Comparison of ENCODE assay signal across 24 cellular contexts in genomic region chr11:73406619-73407018, GRCh38.
"Had no signal": no experiment of that assay in that cellular context is flagged by ENCODE, and none has a peak within 500 bp of the region (broad histone marks: within the 10 kb centered on the region; RNA-seq: fewer than 3 reads in every experiment).

No MANE protein-coding gene starts in this region.

- DNase-seq: activated B cell treated with CpG ODN at 0.5 μM for 24 hours; activated CD4-positive, alpha-beta memory T cell treated with anti-CD3 and anti-CD28 coated beads, Interleukin-2, amount 10 ng/mL, durations not matched to agents 7 days and 5 days; activated CD4-positive, alpha-beta T cell treated with anti-CD3 and anti-CD28 coated beads for 1 hour; activated CD4-positive, alpha-beta T cell treated with anti-CD3 and anti-CD28 coated beads, Interleukin-2, amount 50 U/mL, for 1 hour; activated CD8-positive, alpha-beta memory T cell treated with anti-CD3 and anti-CD28 coated beads, Interleukin-2, amount 50 U/mL, for 48 hours; activated gamma-delta T cell; activated naive CD4-positive, alpha-beta T cell treated with anti-CD3 and anti-CD28 coated beads for 36 hours; activated T-cell treated with anti-CD3 and anti-CD28 coated beads, Interleukin-2, amount 50 U/mL, for 1 hour; adrenal gland; anterior cingulate cortex; cerebellar nuclear complex; Karpas-422; MM.1S; NCI-H1105 treated with DMSO at 0.1 percent for 48 hours; NCI-H1436 treated with DMSO at 0.1 percent for 48 hours; NCI-H187; NCI-H2081; NCI-H510A treated with DMSO at 0.1 percent for 48 hours; PC-3; SHP77 treated with DMSO at 0.1 percent for 48 hours; T-helper 9 cell had no signal

- H3K4me3 ChIP-seq: adrenal gland, K562 had no signal

- H3K4me3 Mint-ChIP-seq: activated B cell treated with CpG ODN at 0.5 μM for 24 hours; activated CD4-positive, alpha-beta memory T cell treated with anti-CD3 and anti-CD28 coated beads, Interleukin-2, amount 10 ng/mL, durations not matched to agents 7 days and 5 days; activated naive CD4-positive, alpha-beta T cell treated with anti-CD3 and anti-CD28 coated beads for 36 hours; activated naive CD8-positive, alpha-beta T cell; T-helper 1 cell treated with Interleukin-12 subunit alpha and Interleukin-12 subunit beta and Interleukin-4 antibody, amounts not matched to agents 30 μg/mL and 1 μg/mL, for 36 hours had no signal

- H3K27ac Mint-ChIP-seq: activated B cell treated with CpG ODN at 0.5 μM for 24 hours; activated CD4-positive, alpha-beta memory T cell treated with anti-CD3 and anti-CD28 coated beads, Interleukin-2, amount 10 ng/mL, durations not matched to agents 7 days and 5 days; activated naive CD4-positive, alpha-beta T cell treated with anti-CD3 and anti-CD28 coated beads for 36 hours; activated naive CD8-positive, alpha-beta T cell; T-helper 1 cell treated with Interleukin-12 subunit alpha and Interleukin-12 subunit beta and Interleukin-4 antibody, amounts not matched to agents 30 μg/mL and 1 μg/mL, for 36 hours had no signal

- ATAC-seq: K562, PC-3 had no signal

- H3K9me3 ChIP-seq: adrenal gland had no signal

- H3K27me3 ChIP-seq: adrenal gland had no signal

- H3K9me3 Mint-ChIP-seq: activated B cell treated with CpG ODN at 0.5 μM for 24 hours; activated CD4-positive, alpha-beta memory T cell treated with anti-CD3 and anti-CD28 coated beads, Interleukin-2, amount 10 ng/mL, durations not matched to agents 7 days and 5 days; activated naive CD4-positive, alpha-beta T cell treated with anti-CD3 and anti-CD28 coated beads for 36 hours; T-helper 1 cell treated with Interleukin-12 subunit alpha and Interleukin-12 subunit beta and Interleukin-4 antibody, amounts not matched to agents 30 μg/mL and 1 μg/mL, for 36 hours had no signal

- H3K4me1 ChIP-seq: adrenal gland had no signal

- H3K27ac ChIP-seq: adrenal gland had no signal

- H3K4me1 Mint-ChIP-seq: activated CD4-positive, alpha-beta memory T cell treated with anti-CD3 and anti-CD28 coated beads, Interleukin-2, amount 10 ng/mL, durations not matched to agents 7 days and 5 days had no signal

- H3K27me3 Mint-ChIP-seq: activated B cell treated with CpG ODN at 0.5 μM for 24 hours; activated CD4-positive, alpha-beta memory T cell treated with anti-CD3 and anti-CD28 coated beads, Interleukin-2, amount 10 ng/mL, durations not matched to agents 7 days and 5 days; activated naive CD8-positive, alpha-beta T cell had no signal
